In genomic region chr6:125310994-125311649, GRCh38 we compare ENCODE assay signal across 8 cellular contexts.
DNase-seq lines count a peak whose midpoint lies in the region; ATAC-seq, FAIRE-seq and TF ChIP-seq lines count a peak whose summit lies in the region.

No MANE protein-coding gene starts in this region.

- H3K36me3 ChIP-seq in brain microvascular endothelial cell (replicated peaks), result no peaks in the 10 kb centered on the region

- TF ChIP-seq CTCF in brain microvascular endothelial cell (IDR thresholded peaks at IDR 0.05; ENCODE audit: low read depth, low read length, missing control alignments), result peak; percentile 71

- in situ Hi-C loops in brain microvascular endothelial cell (cut with HindIII; ENCODE audit: low pct_ligation_motif_present, low sequenced_read_pairs), result loop anchor here (5.0 kb wide), 1 partner anchor 441 kb away; no protein-coding TSS in a partner anchor

- H3K27ac ChIP-seq in brain microvascular endothelial cell, result no peak overlapping the region

- peak; percentile 69 for FAIRE-seq in G401.6 (lab: Jason Lieb, UNC)

- ATAC-seq in GM21447 (IDR thresholded peaks at IDR 0.05; ENCODE audit: unreplicated experiment) (peak; percentile 72), HG03571 (IDR thresholded peaks at IDR 0.05; ENCODE audit: unreplicated experiment) (peak; percentile 77)

- DNase-seq in NCI-H748 (lab: John Stamatoyannopoulos, UW; ENCODE audit: unreplicated experiment) (peak; percentile 84), brain microvascular endothelial cell (peak; percentile 56), iris pigment epithelial cell (ENCODE audit: low read depth) (peak; percentile 61), stromal cell of bone marrow (ENCODE audit: low read depth) (peak; percentile 38)
- DNase-seq in stimulated activated CD8-positive, alpha-beta memory T cell treated with anti-CD3 and anti-CD28 coated beads, Interleukin-4, amount 100 ng/mL, for 48 hours, result no peak

- H3K4me3 ChIP-seq in brain microvascular endothelial cell (ENCODE audit: low read depth, low read length), result no peak overlapping the region

- H3K27me3 ChIP-seq in brain microvascular endothelial cell (replicated peaks), result no peaks in the 10 kb centered on the region
